Comparison of ENCODE assay signal across 1 cellular context in genomic region chr1:103561612-103562395, GRCh38.
A peak's percentile ranks its signal among the peaks of the same experiment; 100 is the strongest.
TF ChIP-seq lines count a peak whose summit lies in the region.

No MANE protein-coding gene starts in this region.

TF ChIP-seq in GM12878, 131 proteins besides CTCF, POLR2A, EP300 and RAD21 (continued from another document):
- no peak for TF ChIP-seq PML (IDR thresholded peaks at IDR 0.05; ENCODE audit: low read length)
- TF ChIP-seq ATF3 (IDR thresholded peaks at IDR 0.05; ENCODE audit: borderline replicate concordance, extremely low read depth, low read depth, low read length), result no peak
- no peak for TF ChIP-seq TCF12 (IDR thresholded peaks at IDR 0.05; ENCODE audit: low read depth, low read length)
- no peak for TF ChIP-seq ZZZ3 (IDR thresholded peaks at IDR 0.05; ENCODE audit: control insufficient read depth, insufficient read length, low read depth)
- no peak for TF ChIP-seq TARDBP (IDR thresholded peaks at IDR 0.05; ENCODE audit: borderline replicate concordance)
- TF ChIP-seq ASH2L (IDR thresholded peaks at IDR 0.05; ENCODE audit: borderline replicate concordance, low read depth), result peak; percentile 66
- peak; percentile 46; the same call in 1 of the 2 replicates for TF ChIP-seq RUNX3 (IDR thresholded peaks at IDR 0.05; ENCODE audit: low read length)
- TF ChIP-seq RELA (IDR thresholded peaks at IDR 0.05; ENCODE audit: borderline replicate concordance, partially characterized antibody), result no peak
- no peak for TF ChIP-seq NRF1 (conservative IDR thresholded peaks at IDR 0.05; ENCODE audit: low read depth, low read length)
- TF ChIP-seq KAT2A (conservative IDR thresholded peaks at IDR 0.05; ENCODE audit: control insufficient read depth, low read depth, low read length), result no peak
- TF ChIP-seq ZBED1 (IDR thresholded peaks at IDR 0.05; ENCODE audit: borderline replicate concordance), result no peak
- no peak for TF ChIP-seq PAX5 (IDR thresholded peaks at IDR 0.05; ENCODE audit: borderline replicate concordance, low read depth, low read length)
- TF ChIP-seq WRNIP1 (IDR thresholded peaks at IDR 0.05; ENCODE audit: borderline replicate concordance, low read depth, low read length), result no peak
- TF ChIP-seq, protein P1, sequence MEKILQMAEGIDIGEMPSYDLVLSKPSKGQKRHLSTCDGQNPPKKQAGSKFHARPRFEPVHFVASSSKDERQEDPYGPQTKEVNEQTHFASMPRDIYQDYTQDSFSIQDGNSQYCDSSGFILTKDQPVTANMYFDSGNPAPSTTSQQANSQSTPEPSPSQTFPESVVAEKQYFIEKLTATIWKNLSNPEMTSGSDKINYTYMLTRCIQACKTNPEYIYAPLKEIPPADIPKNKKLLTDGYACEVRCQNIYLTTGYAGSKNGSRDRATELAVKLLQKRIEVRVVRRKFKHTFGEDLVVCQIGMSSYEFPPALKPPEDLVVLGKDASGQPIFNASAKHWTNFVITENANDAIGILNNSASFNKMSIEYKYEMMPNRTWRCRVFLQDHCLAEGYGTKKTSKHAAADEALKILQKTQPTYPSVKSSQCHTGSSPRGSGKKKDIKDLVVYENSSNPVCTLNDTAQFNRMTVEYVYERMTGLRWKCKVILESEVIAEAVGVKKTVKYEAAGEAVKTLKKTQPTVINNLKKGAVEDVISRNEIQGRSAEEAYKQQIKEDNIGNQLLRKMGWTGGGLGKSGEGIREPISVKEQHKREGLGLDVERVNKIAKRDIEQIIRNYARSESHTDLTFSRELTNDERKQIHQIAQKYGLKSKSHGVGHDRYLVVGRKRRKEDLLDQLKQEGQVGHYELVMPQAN (conservative IDR thresholded peaks at IDR 0.05), result no peak
- TF ChIP-seq NFIC (IDR thresholded peaks at IDR 0.05; ENCODE audit: low read depth, low read length), result peak; percentile 64
- no peak for TF ChIP-seq HCFC1 (IDR thresholded peaks at IDR 0.05; ENCODE audit: low read length)
- no peak for TF ChIP-seq LARP7 (IDR thresholded peaks at IDR 0.05)
- TF ChIP-seq BMI1 (IDR thresholded peaks at IDR 0.05; ENCODE audit: borderline replicate concordance), result no peak
- TF ChIP-seq NFYA (IDR thresholded peaks at IDR 0.05; ENCODE audit: borderline replicate concordance, low read depth, low read length), result no peak
- TF ChIP-seq CREM (IDR thresholded peaks at IDR 0.05; ENCODE audit: low read depth), result no peak
- peak; percentile 74 for TF ChIP-seq MEF2B (IDR thresholded peaks at IDR 0.05; ENCODE audit: partially characterized antibody, poor library complexity, severe bottlenecking)
- no peak for TF ChIP-seq MYB (IDR thresholded peaks at IDR 0.05; ENCODE audit: borderline replicate concordance, low read depth, low read length)
- TF ChIP-seq, protein P2, sequence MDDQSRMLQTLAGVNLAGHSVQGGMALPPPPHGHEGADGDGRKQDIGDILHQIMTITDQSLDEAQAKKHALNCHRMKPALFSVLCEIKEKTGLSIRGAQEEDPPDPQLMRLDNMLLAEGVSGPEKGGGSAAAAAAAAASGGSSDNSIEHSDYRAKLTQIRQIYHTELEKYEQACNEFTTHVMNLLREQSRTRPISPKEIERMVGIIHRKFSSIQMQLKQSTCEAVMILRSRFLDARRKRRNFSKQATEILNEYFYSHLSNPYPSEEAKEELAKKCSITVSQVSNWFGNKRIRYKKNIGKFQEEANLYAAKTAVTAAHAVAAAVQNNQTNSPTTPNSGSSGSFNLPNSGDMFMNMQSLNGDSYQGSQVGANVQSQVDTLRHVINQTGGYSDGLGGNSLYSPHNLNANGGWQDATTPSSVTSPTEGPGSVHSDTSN (IDR thresholded peaks at IDR 0.05; ENCODE audit: insufficient replicate concordance, low read depth, low read length), result no peak
- no peak for TF ChIP-seq IKZF1 (conservative IDR thresholded peaks at IDR 0.05)
- no peak for TF ChIP-seq MYC (IDR thresholded peaks at IDR 0.05; ENCODE audit: insufficient read depth, insufficient read length, insufficient replicate concordance, low read length, severe bottlenecking)
- no peak for TF ChIP-seq CBX5 (IDR thresholded peaks at IDR 0.05; ENCODE audit: low read depth)
- TF ChIP-seq RELB (IDR thresholded peaks at IDR 0.05; ENCODE audit: low read depth), result 0 out of 2 replicates have a peak, but pooled peaks have one; percentile 40
- no peak for TF ChIP-seq POU2F2 (IDR thresholded peaks at IDR 0.05; ENCODE audit: borderline replicate concordance, low read depth, low read length)
- TF ChIP-seq EED (IDR thresholded peaks at IDR 0.05; ENCODE audit: low read depth), result no peak
